ENCODE assay signal across 15 cellular contexts in genomic region chrX:66635360-66635759, GRCh38. TPM values are rescaled to one million over a fixed set of nuclear protein-coding genes. Genes with fewer than 3 reads are reported as not detected.
DNase-seq lines count a peak whose midpoint lies in the region; ATAC-seq, FAIRE-seq and TF ChIP-seq lines count a peak whose summit lies in the region.
"Had no signal": no experiment of that assay in that cellular context is flagged by ENCODE, and none has a peak within 500 bp of the region (broad histone marks: within the 10 kb centered on the region; RNA-seq: fewer than 3 reads in every experiment).

No MANE protein-coding gene starts in this region.

- TF ChIP-seq CTCF in HFFc6 (IDR thresholded peaks at IDR 0.05) (no peak), GM12878 (IDR thresholded peaks at IDR 0.05 in 2 of 3, conservative IDR thresholded peaks at IDR 0.05 in 1 of 3; ENCODE audit: control insufficient read depth in 2 of 3, extremely low read depth in 1 of 3, insufficient read depth in 1 of 3, low read depth in 3 of 3, low read length in 3 of 3) (no peak), kidney epithelial cell (IDR thresholded peaks at IDR 0.05; ENCODE audit: insufficient read depth, low read length, poor library complexity, severe bottlenecking) (no peak)

- peak overlapping the region; percentile 93 for H3K27ac Mint-ChIP-seq in HFFc6
- H3K27ac Mint-ChIP-seq in activated CD4-positive, alpha-beta memory T cell treated with anti-CD3 and anti-CD28 coated beads for 36 hours, result no peak overlapping the region
- H3K27ac Mint-ChIP-seq: activated T-cell treated with anti-CD3 and anti-CD28 coated beads, Interleukin-2, amount 50 U/mL, for 24 hours had no signal

- RAD21 ChIA-PET in GM12878 (lab: Charles Lee; ENCODE audit: unreplicated experiment), result no interaction called here

- ATAC-seq in GM12878, result no peak
- ATAC-seq in GM21423 (IDR thresholded peaks at IDR 0.05; ENCODE audit: unreplicated experiment), result no peak
- ATAC-seq: activated CD4-positive, CD25-positive, alpha-beta regulatory T cell treated with anti-CD3 and anti-CD28 coated beads, Interleukin-2, amount 50 U/mL, for 24 hours; gastrocnemius medialis had no signal

- TF ChIP-seq EP300 in GM12878 (IDR thresholded peaks at IDR 0.05; ENCODE audit: borderline replicate concordance in 1 of 2, control insufficient read depth in 1 of 2, low read depth in 2 of 2, low read length in 2 of 2), result no peak

- H3K27ac ChIP-seq in GM12878 (ENCODE audit: control insufficient read depth, insufficient read depth), result no peak overlapping the region; the same call in 1 of the 2 replicates
- H3K27ac ChIP-seq: gastrocnemius medialis, Peyer's patch had no signal

- in situ Hi-C loops in ACHN (cut with HindIII; ENCODE audit: low pct_ligation_motif_present, low pct_unique_long_range_greater_than_20kb, low sequenced_read_pairs) (no loop called here), GM12878 (cut with MboI) (no loop called here)

- no peaks in the 10 kb centered on the region for H3K9me3 Mint-ChIP-seq in HFFc6
- H3K9me3 Mint-ChIP-seq in activated CD4-positive, alpha-beta memory T cell treated with anti-CD3 and anti-CD28 coated beads for 36 hours, result no peaks in the 10 kb centered on the region
- H3K9me3 Mint-ChIP-seq: activated T-cell treated with anti-CD3 and anti-CD28 coated beads, Interleukin-2, amount 50 U/mL, for 24 hours had no signal

- TF ChIP-seq RAD21 in GM12878 (IDR thresholded peaks at IDR 0.05; ENCODE audit: insufficient read depth, low read depth, low read length), result no peak

- no TSS peak for BruUV-seq in GM12878 (replicated peaks; lab: Mats Ljungman, UMichigan)

- H3K36me3 ChIP-seq in GM12878 (ENCODE audit: control insufficient read depth in 2 of 2, insufficient read depth in 2 of 2, low read length in 1 of 2) (no peaks in the 10 kb centered on the region), kidney epithelial cell (ENCODE audit: control insufficient read depth, insufficient read depth, low read length) (no peaks in the 10 kb centered on the region)
- H3K36me3 ChIP-seq: gastrocnemius medialis, Peyer's patch had no signal

- no peak for FAIRE-seq in GM12878 (lab: Jason Lieb, UNC)

- H3K36me3 Mint-ChIP-seq in HFFc6 (ENCODE audit: low read depth), result peaks cover 18% of the 10 kb centered on the region
- H3K36me3 Mint-ChIP-seq in activated CD4-positive, alpha-beta memory T cell treated with anti-CD3 and anti-CD28 coated beads for 36 hours, result no peaks in the 10 kb centered on the region

- peak overlapping the region; percentile 83 for H3K4me3 Mint-ChIP-seq in HFFc6
- H3K4me3 Mint-ChIP-seq in activated CD4-positive, alpha-beta memory T cell treated with anti-CD3 and anti-CD28 coated beads for 36 hours, result no peak overlapping the region
- H3K4me3 Mint-ChIP-seq: activated T-cell treated with anti-CD3 and anti-CD28 coated beads, Interleukin-2, amount 50 U/mL, for 24 hours had no signal

- intact Hi-C loops in GM12878 (cut with micrococcal nuclease; ENCODE audit: unreplicated experiment), result no loop called here
- intact Hi-C loops in activated CD4-positive, alpha-beta memory T cell treated with anti-CD3 and anti-CD28 coated beads for 36 hours (cut with micrococcal nuclease), result no loop called here

- H3K9me3 ChIP-seq in GM12878 (replicated peaks; ENCODE audit: control insufficient read depth, insufficient read depth, low read length), result no peaks in the 10 kb centered on the region
- H3K9me3 ChIP-seq: gastrocnemius medialis, Peyer's patch had no signal

- DNase-seq in ACHN, result peak; percentile 80
- peak; percentile 74 for DNase-seq in HFFc6
- no peak for DNase-seq in GM12878 (ENCODE audit: low read depth, low spot score)
- peak; percentile 14 for DNase-seq in kidney epithelial cell (ENCODE audit: low read depth)
- DNase-seq in NK-92 (lab: John Stamatoyannopoulos, UW; ENCODE audit: unreplicated experiment), result no peak
- DNase-seq in T-helper 9 cell, result no peak
- no peak for DNase-seq in activated CD4-positive, alpha-beta memory T cell treated with anti-CD3 and anti-CD28 coated beads for 36 hours
- DNase-seq: activated T-cell treated with anti-CD3 and anti-CD28 coated beads, Interleukin-2, amount 50 U/mL, for 24 hours; caudate nucleus; gastrocnemius medialis; GOT3; NCI-H2171; Peyer's patch had no signal

- peaks cover 44% of the 10 kb centered on the region for H3K79me2 ChIP-seq in GM12878 (ENCODE audit: control insufficient read depth, insufficient read depth, low read length)

- H3K27me3 Mint-ChIP-seq in HFFc6 (ENCODE audit: insufficient read depth), result no peaks in the 10 kb centered on the region; the same call in 1 of the 2 replicates
- H3K27me3 Mint-ChIP-seq in activated CD4-positive, alpha-beta memory T cell treated with anti-CD3 and anti-CD28 coated beads for 36 hours, result peaks cover 2% of the 10 kb centered on the region

- peak overlapping the region; percentile 15; the same call in 1 of the 2 replicates for H3K4me3 ChIP-seq in GM12878
- H3K4me3 ChIP-seq in kidney epithelial cell (ENCODE audit: low read depth, low read length), result no peak overlapping the region
- H3K4me3 ChIP-seq: gastrocnemius medialis, Peyer's patch had no signal

- TF ChIP-seq POLR2A in GM12878 (IDR thresholded peaks at IDR 0.05; ENCODE audit: low read depth, low read length), result no peak

- no peaks in the 10 kb centered on the region for H3K4me1 ChIP-seq in GM12878 (ENCODE audit: control insufficient read depth, insufficient read depth, low read length)
- H3K4me1 ChIP-seq: gastrocnemius medialis, Peyer's patch had no signal

- H3K27me3 ChIP-seq in GM12878 (replicated peaks in 1 of 2; ENCODE audit: control insufficient read depth in 2 of 2, insufficient read depth in 2 of 2, low read length in 1 of 2) (no peaks in the 10 kb centered on the region), kidney epithelial cell (ENCODE audit: control insufficient read depth, insufficient read depth, low read length) (no peaks in the 10 kb centered on the region)
- H3K27me3 ChIP-seq: gastrocnemius medialis, Peyer's patch had no signal

- peaks cover 73% of the 10 kb centered on the region for H3K4me1 Mint-ChIP-seq in HFFc6 (ENCODE audit: low read depth)
- H3K4me1 Mint-ChIP-seq in activated CD4-positive, alpha-beta memory T cell treated with anti-CD3 and anti-CD28 coated beads for 36 hours (ENCODE audit: low read depth), result peaks cover 9% of the 10 kb centered on the region

- 2% methylated on average over 2 of the region's 2 CpGs for WGBS in GM12878 (ENCODE audit: insufficient coverage, insufficient replicate concordance, low lambda C conversion rate, missing lambda C conversion rate)

- no peak overlapping the region for H3K9ac ChIP-seq in GM12878 (ENCODE audit: control insufficient read depth, insufficient read depth, low read length)

- CTCF ChIA-PET in GM12878 (lab: Yijun Ruan, JAX), result no interaction called here
- CTCF ChIA-PET in activated CD4-positive, alpha-beta memory T cell treated with anti-CD3 and anti-CD28 coated beads for 36 hours (lab: Charles Lee), result no interaction called here

- SMC1A ChIA-PET in GM12878 (lab: Charles Lee; ENCODE audit: uncharacterized antibody, unreplicated experiment), result interaction anchor here (1.5 kb wide), 1 partner anchor 10 kb away, joined by 6 read pairs; no protein-coding TSS in a partner anchor

- no peak overlapping the region for H2AFZ ChIP-seq in GM12878 (ENCODE audit: control insufficient read depth, low read depth, low read length)

- peak overlapping the region; percentile 33 for H3K4me2 ChIP-seq in GM12878 (ENCODE audit: control insufficient read depth, insufficient read depth)

- H4K20me1 ChIP-seq in GM12878 (ENCODE audit: control insufficient read depth, insufficient read depth), result no peaks in the 10 kb centered on the region

- POLR2A ChIA-PET in GM12878 (lab: Charles Lee), result no interaction called here
- POLR2A ChIA-PET in activated CD4-positive, alpha-beta memory T cell treated with anti-CD3 and anti-CD28 coated beads for 36 hours (lab: Charles Lee), result no interaction called here

TF ChIP-seq in GM12878, 131 proteins besides CTCF, POLR2A, EP300 and RAD21:
- no peak for TF ChIP-seq PML (IDR thresholded peaks at IDR 0.05; ENCODE audit: low read length)
- no peak for TF ChIP-seq WRNIP1 (IDR thresholded peaks at IDR 0.05; ENCODE audit: borderline replicate concordance, low read depth, low read length)
- TF ChIP-seq BHLHE40 (IDR thresholded peaks at IDR 0.05; ENCODE audit: borderline replicate concordance in 1 of 2, low read depth in 2 of 2, low read length in 1 of 2), result no peak
- TF ChIP-seq, protein P1, sequence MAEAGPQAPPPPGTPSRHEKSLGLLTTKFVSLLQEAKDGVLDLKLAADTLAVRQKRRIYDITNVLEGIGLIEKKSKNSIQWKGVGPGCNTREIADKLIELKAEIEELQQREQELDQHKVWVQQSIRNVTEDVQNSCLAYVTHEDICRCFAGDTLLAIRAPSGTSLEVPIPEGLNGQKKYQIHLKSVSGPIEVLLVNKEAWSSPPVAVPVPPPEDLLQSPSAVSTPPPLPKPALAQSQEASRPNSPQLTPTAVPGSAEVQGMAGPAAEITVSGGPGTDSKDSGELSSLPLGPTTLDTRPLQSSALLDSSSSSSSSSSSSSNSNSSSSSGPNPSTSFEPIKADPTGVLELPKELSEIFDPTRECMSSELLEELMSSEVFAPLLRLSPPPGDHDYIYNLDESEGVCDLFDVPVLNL (IDR thresholded peaks at IDR 0.05; ENCODE audit: low read depth, low read length), result no peak

RNA-seq across cellular contexts. Expression of gene EDA2R, which starts 3.5 kb away (rescaled TPM):
- total RNA-seq in HFFc6 (2021; fragmentation: NEBNext Ultra II Directional; extraction: Animal tissue kit (Norgen Biotek cat#: 25700)), result 10 to 100 TPM; 23.2 to 28.2 (median 24.1) TPM
- 39.4 and 42.1 TPM in 2 replicates for total RNA-seq in GM12878 (2013; cell fraction: nucleolus; rRNA removed)
- total RNA-seq in GM12878 (2014; rRNA removed) (8.7 and 9.3 TPM in 2 replicates), GM12878 (2014; rRNA removed; fragmentation: Illumina TruSeq; extraction: Trizol) (8.1 and 8.7 TPM in 2 replicates), GM12878 (2021) (8.1 and 8.4 TPM in 2 replicates), kidney epithelial cell (12.6 and 14.2 TPM in 2 replicates)
- 4.3 TPM for polyA plus RNA-seq in GM12878 (2011; ENCODE audit: low read depth)
- polyA plus RNA-seq in GM12878 (2011; rRNA removed) (33.5 and 35.3 TPM in 2 replicates), GM12878 (2014; fragmentation: Illumina TruSeq; extraction: Trizol) (10.8 and 11.7 TPM in 2 replicates), GM12878 (2014; fragmentation: Nextera tagmentation; extraction: Ambion mirVana) (1 to 10 TPM; 3.3 to 3.5 TPM), GM12878 (2014; rRNA removed) (6.2 and 7.3 TPM in 2 replicates), GM12878 (2016; fragmentation: Nextera tagmentation; extraction: Ambion mirVana) (10 to 100 TPM; 11.4 to 12.1 TPM)
- 16.2 and 18.1 TPM in 2 replicates for polyA plus RNA-seq in GM12878 (2011; cell fraction: cytosol; rRNA removed)
- 51.1 and 92.8 TPM in 2 replicates for polyA plus RNA-seq in GM12878 (2011; cell fraction: nucleus; rRNA removed)
- 5.3 and 6.9 TPM in 2 replicates for polyA plus RNA-seq in GM12878 (2012)
- polyA minus RNA-seq in GM12878 (2011; rRNA and poly(A)+ RNA removed), result 26.8 and 31.5 TPM in 2 replicates
- 4.9 and 7.6 TPM in 2 replicates for polyA minus RNA-seq in GM12878 (2011; cell fraction: cytosol; rRNA and poly(A)+ RNA removed)
- polyA minus RNA-seq in GM12878 (2011; cell fraction: nucleus; rRNA and poly(A)+ RNA removed), result 22.6 and 24.0 TPM in 2 replicates
- total RNA-seq in activated CD4-positive, alpha-beta memory T cell treated with anti-CD3 and anti-CD28 coated beads for 36 hours, result 1 to 10 TPM; 1.1 to 1.3 TPM

Comparison
In these comparisons a context has a peak if more than half of its experiments do, and no peak if none do; other contexts are left out.
1. DNase-seq: peak in ACHN (single experiment), HFFc6 (single experiment) and kidney epithelial cell (single experiment); none in GM12878 (single experiment), NK-92 (single experiment), T-helper 9 cell (single experiment) and activated CD4-positive, alpha-beta memory T cell treated with anti-CD3 and anti-CD28 coated beads for 36 hours (single experiment).